In the genomic region with DNA sequence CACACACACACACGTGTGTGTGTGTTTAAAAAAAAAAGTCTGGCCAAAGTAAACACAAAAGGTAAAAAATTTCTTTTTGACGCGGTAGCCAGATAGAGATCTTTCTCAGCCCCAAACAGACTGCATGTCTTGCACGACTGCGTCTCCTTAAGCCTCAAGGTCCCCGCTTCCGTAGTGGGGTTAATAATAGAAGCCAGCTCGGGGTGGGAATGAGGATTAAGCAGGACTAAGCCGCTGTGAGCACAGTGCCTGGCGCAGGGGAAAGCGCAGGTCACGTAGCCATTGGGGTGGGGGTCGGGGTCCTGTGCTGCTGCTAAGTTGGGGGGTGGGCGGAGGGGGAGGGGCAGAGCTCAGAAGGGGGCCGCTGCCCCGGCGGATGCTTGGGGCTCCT, we compare ENCODE assay signal across 8 cellular contexts. TPM values are rescaled to one million over a fixed set of nuclear protein-coding genes. Genes with fewer than 3 reads are reported as not detected.
A peak's percentile ranks its signal among the peaks of the same experiment; 100 is the strongest.
DNase-seq lines count a peak whose midpoint lies in the region; FAIRE-seq and TF ChIP-seq lines count a peak whose summit lies in the region.

No MANE protein-coding gene starts in this region.

- in situ Hi-C loops in brain microvascular endothelial cell (cut with HindIII; ENCODE audit: low pct_ligation_motif_present, low sequenced_read_pairs): no loop called here

- H3K9ac ChIP-seq in keratinocyte (ENCODE audit: control insufficient read depth, extremely low read depth, insufficient read depth, low read length): peak overlapping the region; percentile 78

- H3K4me3 Mint-ChIP-seq in HFFc6: peak overlapping the region; percentile 93

- FAIRE-seq in keratinocyte (lab: Jason Lieb, UNC): no peak

- H3K9me1 ChIP-seq in keratinocyte (ENCODE audit: control insufficient read depth, extremely low read depth, insufficient read depth, low read length): no peaks in the 10 kb centered on the region

- TF ChIP-seq CTCF in HFFc6 (IDR thresholded peaks at IDR 0.05): no peak
- TF ChIP-seq CTCF in brain microvascular endothelial cell (IDR thresholded peaks at IDR 0.05; ENCODE audit: low read depth, low read length, missing control alignments): no peak
- TF ChIP-seq CTCF in keratinocyte (optimal IDR thresholded peaks at IDR 0.05 in 1 of 3, IDR thresholded peaks at IDR 0.05 in 1 of 3, conservative IDR thresholded peaks at IDR 0.05 in 1 of 3; ENCODE audit: extremely low read depth in 1 of 3, insufficient read depth in 2 of 3, low read length in 3 of 3): no peak

- no peaks in the 10 kb centered on the region for H3K9me3 Mint-ChIP-seq in HFFc6

- dilution Hi-C loops in keratinocyte (cut with MboI; ENCODE audit: extremely low pct_ligation_motif_present, low sequenced_read_pairs): no loop called here

- H3K27me3 ChIP-seq in brain microvascular endothelial cell (replicated peaks) (no peaks in the 10 kb centered on the region), keratinocyte (ENCODE audit: control insufficient read depth, extremely low read depth, insufficient read depth, low read length) (no peaks in the 10 kb centered on the region)

- peaks cover 14% of the 10 kb centered on the region for H4K20me1 ChIP-seq in keratinocyte (ENCODE audit: control insufficient read depth, extremely low read depth, insufficient read depth, low read length)

- H2AFZ ChIP-seq in keratinocyte (ENCODE audit: control insufficient read depth, low read length): no peak overlapping the region

- peaks cover 8% of the 10 kb centered on the region for H3K36me3 Mint-ChIP-seq in HFFc6 (ENCODE audit: low read depth)

- peak; percentile 22 for DNase-seq in Daoy (ENCODE audit: low read depth)
- peak; percentile 18 for DNase-seq in HFFc6
- peak; percentile 39 for DNase-seq in RPMI7951 (ENCODE audit: low read depth)
- peak; percentile 11 for DNase-seq in brain microvascular endothelial cell
- no peak for DNase-seq in keratinocyte (ENCODE audit: low read depth, low spot score)
- peak; percentile 13 to 14 for DNase-seq in stimulated activated CD4-positive, alpha-beta T cell treated with anti-CD3 and anti-CD28 coated beads, Interleukin-2, amount 100 ng/mL, for 48 hours
- DNase-seq in SW 1271 (lab: John Stamatoyannopoulos, UW): no peak
- no peak for DNase-seq in GDM1 (lab: John Stamatoyannopoulos, UW)

- peak overlapping the region; percentile 3 for H3K27ac ChIP-seq in brain microvascular endothelial cell
- peak overlapping the region; percentile 62 for H3K27ac ChIP-seq in keratinocyte (ENCODE audit: control insufficient read depth, insufficient read depth, low read length)

- H3K4me3 ChIP-seq in brain microvascular endothelial cell (ENCODE audit: low read depth, low read length) (peak overlapping the region; percentile 68), keratinocyte (ENCODE audit: control insufficient read depth in 2 of 3, extremely low read depth in 1 of 3, insufficient read depth in 2 of 3, low read depth in 1 of 3, low read length in 3 of 3) (peak overlapping the region; percentile 49 to 77 (median 74))

- peaks cover 45% of the 10 kb centered on the region for H3K4me1 Mint-ChIP-seq in HFFc6 (ENCODE audit: low read depth)

- H3K4me2 ChIP-seq in keratinocyte (ENCODE audit: control insufficient read depth, extremely low read depth, insufficient read depth, low read depth, low read length): peak overlapping the region; percentile 98

- H3K9me3 ChIP-seq in keratinocyte (ENCODE audit: control insufficient read depth, low read depth, low read length): no peaks in the 10 kb centered on the region

- H3K27ac Mint-ChIP-seq in HFFc6: peak overlapping the region; percentile 18

- H3K4me1 ChIP-seq in keratinocyte (ENCODE audit: control insufficient read depth, extremely low read depth, insufficient read depth, low read length): peaks cover 6% of the 10 kb centered on the region

- H3K36me3 ChIP-seq in brain microvascular endothelial cell (replicated peaks) (no peaks in the 10 kb centered on the region), keratinocyte (ENCODE audit: control insufficient read depth in 2 of 2, extremely low read depth in 1 of 2, insufficient read depth in 2 of 2, low read length in 2 of 2) (peaks cover 0 to 1% of the 10 kb centered on the region in 2 experiments)

- peaks cover 36% of the 10 kb centered on the region for H3K79me2 ChIP-seq in keratinocyte (ENCODE audit: control insufficient read depth, insufficient read depth, low read length)

- peaks cover 4% of the 10 kb centered on the region for H3K27me3 Mint-ChIP-seq in HFFc6 (ENCODE audit: insufficient read depth)

RNA-seq across cellular contexts. Expression of gene GGA2, which starts 0.5 kb away (rescaled TPM):
- total RNA-seq in Daoy (2014; rRNA removed; shearing (Covaris generic)): 10.0 and 15.3 TPM in 2 replicates
- total RNA-seq in HFFc6 (2021; fragmentation: NEBNext Ultra II Directional; extraction: Animal tissue kit (Norgen Biotek cat#: 25700)): 10 to 100 TPM; 28.1 to 38.0 (median 35.7) TPM
- total RNA-seq in RPMI7951 (2014; rRNA removed; shearing (Covaris generic)): 8.8 and 9.1 TPM in 2 replicates
- polyA plus RNA-seq in keratinocyte: 30.2 to 54.1 TPM (median 41.2 TPM) in 3 replicates
- polyA plus RNA-seq in keratinocyte (2011; ENCODE audit: low read depth): 17.5 TPM
- polyA plus RNA-seq in keratinocyte (2011; cell fraction: cytosol; rRNA removed): 34.5 and 54.3 TPM in 2 replicates
- polyA plus RNA-seq in keratinocyte (2011; cell fraction: nucleus; rRNA removed): 87.7 and 94.8 TPM in 2 replicates
- 20.4 and 34.5 TPM in 2 replicates for polyA plus RNA-seq in keratinocyte (2012; ENCODE audit: low replicate concordance)
- 39.3 to 55.2 TPM (median 43.3 TPM) in 3 replicates for polyA minus RNA-seq in keratinocyte
- 29.0 TPM for polyA minus RNA-seq in keratinocyte (2011; cell fraction: cytosol; rRNA and poly(A)+ RNA removed)
- 24.7 and 41.9 TPM in 2 replicates for polyA minus RNA-seq in keratinocyte (2011; cell fraction: nucleus; rRNA and poly(A)+ RNA removed)

RNA-seq across cellular contexts. Expression of gene EARS2, which starts 47.4 kb away (rescaled TPM):
- total RNA-seq in Daoy (2014; rRNA removed; shearing (Covaris generic)): 51.3 and 60.9 TPM in 2 replicates
- 10 to 100 TPM; 22.1 to 30.8 (median 27.0) TPM for total RNA-seq in HFFc6 (2021; fragmentation: NEBNext Ultra II Directional; extraction: Animal tissue kit (Norgen Biotek cat#: 25700))
- total RNA-seq in RPMI7951 (2014; rRNA removed; shearing (Covaris generic)): 10.6 and 12.7 TPM in 2 replicates
- polyA plus RNA-seq in keratinocyte: 32.7 to 44.6 TPM (median 39.5 TPM) in 3 replicates
- 4.9 TPM for polyA plus RNA-seq in keratinocyte (2011; ENCODE audit: low read depth)
- 37.8 and 41.7 TPM in 2 replicates for polyA plus RNA-seq in keratinocyte (2011; cell fraction: cytosol; rRNA removed)
- 40.8 and 58.1 TPM in 2 replicates for polyA plus RNA-seq in keratinocyte (2011; cell fraction: nucleus; rRNA removed)
- polyA plus RNA-seq in keratinocyte (2012; ENCODE audit: low replicate concordance): 12.9 and 27.4 TPM in 2 replicates
- 59.5 to 60.3 TPM (median 59.8 TPM) in 3 replicates for polyA minus RNA-seq in keratinocyte
- 50.6 TPM for polyA minus RNA-seq in keratinocyte (2011; cell fraction: cytosol; rRNA and poly(A)+ RNA removed)
- polyA minus RNA-seq in keratinocyte (2011; cell fraction: nucleus; rRNA and poly(A)+ RNA removed): 49.1 and 52.7 TPM in 2 replicates

RNA-seq across cellular contexts. Expression of gene UBFD1, which starts 47.8 kb away (rescaled TPM):
- total RNA-seq in Daoy (2014; rRNA removed; shearing (Covaris generic)): 84.2 and 99.9 TPM in 2 replicates
- 100 to 1,000 TPM in 3 of 6 experiments, 10 to 100 TPM in 3; 94.1 to 130 (median 99.2) TPM for total RNA-seq in HFFc6 (2021; fragmentation: NEBNext Ultra II Directional; extraction: Animal tissue kit (Norgen Biotek cat#: 25700))
- total RNA-seq in RPMI7951 (2014; rRNA removed; shearing (Covaris generic)): 52.6 and 67.9 TPM in 2 replicates
- polyA plus RNA-seq in keratinocyte: 27.7 to 39.8 TPM (median 36.3 TPM) in 3 replicates
- 22.1 TPM for polyA plus RNA-seq in keratinocyte (2011; ENCODE audit: low read depth)
- 31.0 and 42.5 TPM in 2 replicates for polyA plus RNA-seq in keratinocyte (2011; cell fraction: cytosol; rRNA removed)
- polyA plus RNA-seq in keratinocyte (2011; cell fraction: nucleus; rRNA removed): 42.5 and 51.0 TPM in 2 replicates
- polyA plus RNA-seq in keratinocyte (2012; ENCODE audit: low replicate concordance): 16.1 and 27.8 TPM in 2 replicates
- 26.6 to 35.1 TPM (median 27.8 TPM) in 3 replicates for polyA minus RNA-seq in keratinocyte
- 29.7 TPM for polyA minus RNA-seq in keratinocyte (2011; cell fraction: cytosol; rRNA and poly(A)+ RNA removed)
- 21.4 and 28.2 TPM in 2 replicates for polyA minus RNA-seq in keratinocyte (2011; cell fraction: nucleus; rRNA and poly(A)+ RNA removed)

RNA-seq across cellular contexts. Expression of gene COG7, which starts 56.8 kb away (rescaled TPM):
- total RNA-seq in Daoy (2014; rRNA removed; shearing (Covaris generic)): 10.5 and 13.6 TPM in 2 replicates
- 10 to 100 TPM; 17.7 to 21.2 (median 19.7) TPM for total RNA-seq in HFFc6 (2021; fragmentation: NEBNext Ultra II Directional; extraction: Animal tissue kit (Norgen Biotek cat#: 25700))
- 11.2 and 11.9 TPM in 2 replicates for total RNA-seq in RPMI7951 (2014; rRNA removed; shearing (Covaris generic))
- 14.7 to 18.1 TPM (median 16.6 TPM) in 3 replicates for polyA plus RNA-seq in keratinocyte
- polyA plus RNA-seq in keratinocyte (2011; ENCODE audit: low read depth): 8.8 TPM
- polyA plus RNA-seq in keratinocyte (2011; cell fraction: cytosol; rRNA removed): 9.2 and 13.6 TPM in 2 replicates
- polyA plus RNA-seq in keratinocyte (2011; cell fraction: nucleus; rRNA removed): 35.3 and 53.7 TPM in 2 replicates
- 10.7 and 13.3 TPM in 2 replicates for polyA plus RNA-seq in keratinocyte (2012; ENCODE audit: low replicate concordance)
- 21.0 to 33.8 TPM (median 25.3 TPM) in 3 replicates for polyA minus RNA-seq in keratinocyte
- polyA minus RNA-seq in keratinocyte (2011; cell fraction: cytosol; rRNA and poly(A)+ RNA removed): 12.3 TPM
- polyA minus RNA-seq in keratinocyte (2011; cell fraction: nucleus; rRNA and poly(A)+ RNA removed): 17.7 and 33.6 TPM in 2 replicates

Comparison
In these comparisons a context has a peak if more than half of its experiments do, and no peak if none do; other contexts are left out.
1. DNase-seq: peak in Daoy (single experiment), HFFc6 (single experiment), RPMI7951 (single experiment), brain microvascular endothelial cell (single experiment) and stimulated activated CD4-positive, alpha-beta T cell treated with anti-CD3 and anti-CD28 coated beads, Interleukin-2, amount 100 ng/mL, for 48 hours (2 of 2); none in keratinocyte (single experiment), SW 1271 (0 of 2) and GDM1 (single experiment).